Comparison of ENCODE assay signal across 29 cellular contexts in genomic region chr5:96778409-96778808, GRCh38. TPM values are rescaled to one million over a fixed set of nuclear protein-coding genes. Genes with fewer than 3 reads are reported as not detected.
DNase-seq lines count a peak whose midpoint lies in the region; ATAC-seq and TF ChIP-seq lines count a peak whose summit lies in the region.
"Had no signal": no experiment of that assay in that cellular context is flagged by ENCODE, and none has a peak within 500 bp of the region (broad histone marks: within the 10 kb centered on the region; RNA-seq: fewer than 3 reads in every experiment).

No MANE protein-coding gene starts in this region.

- no peak for DNase-seq in activated naive CD4-positive, alpha-beta T cell treated with anti-CD3 and anti-CD28 coated beads, Interleukin-2, amount 50 U/mL, for 72 hours (ENCODE audit: low spot score in 2 of 2)
- DNase-seq in activated naive CD8-positive, alpha-beta T cell treated with anti-CD3 and anti-CD28 coated beads for 36 hours = no peak
- DNase-seq in memory B cell (ENCODE audit: low spot score in 2 of 2) = no peak
- DNase-seq in upper lobe of right lung = no peak
- DNase-seq in DMS53 (lab: John Stamatoyannopoulos, UW) = no peak
- no peak for DNase-seq in NCI-H2196 (lab: John Stamatoyannopoulos, UW; ENCODE audit: unreplicated experiment)
- DNase-seq: activated CD4-positive, alpha-beta memory T cell treated with anti-CD3 and anti-CD28 coated beads for 36 hours; activated naive CD4-positive, alpha-beta T cell treated with Interleukin-2 at 50 U/mL for 16 hours; activated T-cell treated with anti-CD3 and anti-CD28 coated beads, Interleukin-2, amount 50 U/mL, for 1 hour; DMS153; effector CD8-positive, alpha-beta T cell; erythroblast; GDM1; H9; IMR-90; kidney; NCI-H1417; NCI-H2107; NCI-H524; nucleus accumbens; retina; stimulated activated CD4-positive, alpha-beta T cell treated with anti-CD3 and anti-CD28 coated beads, Interleukin-12 subunit alpha, Interleukin-12 subunit beta, amount 100 ng/mL, for 4 hours; stimulated activated CD4-positive, alpha-beta T cell treated with anti-CD3 and anti-CD28 coated beads, Interleukin-4, amount 100 ng/mL, for 4 hours; stimulated activated naive CD8-positive, alpha-beta T cell treated with anti-CD3 and anti-CD28 coated beads, Interleukin-15, amount 100 ng/mL, for 72 hours; T-helper 2 cell; trophoblast cell had no signal

- no peaks in the 10 kb centered on the region for H3K9me3 Mint-ChIP-seq in activated naive CD4-positive, alpha-beta T cell treated with anti-CD3 and anti-CD28 coated beads, Interleukin-2, amount 50 U/mL, for 24 hours
- no peaks in the 10 kb centered on the region for H3K9me3 Mint-ChIP-seq in activated naive CD4-positive, alpha-beta T cell treated with anti-CD3 and anti-CD28 coated beads, Interleukin-2, amount 50 U/mL, for 72 hours
- no peaks in the 10 kb centered on the region for H3K9me3 Mint-ChIP-seq in activated naive CD8-positive, alpha-beta T cell treated with anti-CD3 and anti-CD28 coated beads for 36 hours
- H3K9me3 Mint-ChIP-seq in memory B cell = no peaks in the 10 kb centered on the region
- H3K9me3 Mint-ChIP-seq: activated CD4-positive, alpha-beta memory T cell treated with anti-CD3 and anti-CD28 coated beads for 36 hours; H9; stimulated activated naive CD8-positive, alpha-beta T cell treated with anti-CD3 and anti-CD28 coated beads, Interleukin-15, amount 100 ng/mL, for 72 hours had no signal

- peaks cover 27% of the 10 kb centered on the region for H3K36me3 Mint-ChIP-seq in activated naive CD4-positive, alpha-beta T cell treated with anti-CD3 and anti-CD28 coated beads, Interleukin-2, amount 50 U/mL, for 24 hours
- H3K36me3 Mint-ChIP-seq in activated naive CD4-positive, alpha-beta T cell treated with anti-CD3 and anti-CD28 coated beads, Interleukin-2, amount 50 U/mL, for 72 hours = peaks cover 19 to 34% of the 10 kb centered on the region in 2 donors
- H3K36me3 Mint-ChIP-seq in activated naive CD8-positive, alpha-beta T cell treated with anti-CD3 and anti-CD28 coated beads for 36 hours = peaks cover 35% of the 10 kb centered on the region
- H3K36me3 Mint-ChIP-seq in memory B cell = peaks cover 34% of the 10 kb centered on the region

- TF ChIP-seq CTCF in upper lobe of right lung (IDR thresholded peaks at IDR 0.05) = no peak

- H3K4me1 Mint-ChIP-seq in activated naive CD4-positive, alpha-beta T cell treated with anti-CD3 and anti-CD28 coated beads, Interleukin-2, amount 50 U/mL, for 24 hours = peaks cover 10% of the 10 kb centered on the region
- H3K4me1 Mint-ChIP-seq in activated naive CD8-positive, alpha-beta T cell treated with anti-CD3 and anti-CD28 coated beads for 36 hours = peaks cover 6% of the 10 kb centered on the region
- H3K4me1 Mint-ChIP-seq in memory B cell = no peaks in the 10 kb centered on the region
- H3K4me1 Mint-ChIP-seq: H9 had no signal

- ATAC-seq in activated naive CD4-positive, alpha-beta T cell treated with anti-CD3 and anti-CD28 coated beads, Interleukin-2, amount 50 U/mL, for 72 hours = no peak
- no peak for ATAC-seq in memory B cell (ENCODE audit: low read depth)
- peak; percentile 20 for ATAC-seq in upper lobe of right lung
- ATAC-seq in esophagus mucosa = no peak
- ATAC-seq: stimulated activated naive CD8-positive, alpha-beta T cell treated with anti-CD3 and anti-CD28 coated beads, Interleukin-15, amount 100 ng/mL, for 72 hours had no signal

- H3K4me3 Mint-ChIP-seq in activated naive CD4-positive, alpha-beta T cell treated with anti-CD3 and anti-CD28 coated beads, Interleukin-2, amount 50 U/mL, for 24 hours = no peak overlapping the region
- no peak overlapping the region for H3K4me3 Mint-ChIP-seq in activated naive CD8-positive, alpha-beta T cell treated with anti-CD3 and anti-CD28 coated beads for 36 hours
- no peak overlapping the region for H3K4me3 Mint-ChIP-seq in memory B cell
- H3K4me3 Mint-ChIP-seq: activated CD4-positive, alpha-beta memory T cell treated with anti-CD3 and anti-CD28 coated beads for 36 hours; H9; stimulated activated naive CD8-positive, alpha-beta T cell treated with anti-CD3 and anti-CD28 coated beads, Interleukin-15, amount 100 ng/mL, for 72 hours had no signal

- no peaks in the 10 kb centered on the region for H3K4me1 ChIP-seq in upper lobe of right lung
- H3K4me1 ChIP-seq: BLaER1 had no signal

- no peaks in the 10 kb centered on the region for H3K9me3 ChIP-seq in upper lobe of right lung
- H3K9me3 ChIP-seq: BLaER1 had no signal

- peak overlapping the region; percentile 74 for H3K27ac Mint-ChIP-seq in activated naive CD4-positive, alpha-beta T cell treated with anti-CD3 and anti-CD28 coated beads, Interleukin-2, amount 50 U/mL, for 24 hours
- peak overlapping the region in 1 of 2 donors; percentile 24 for H3K27ac Mint-ChIP-seq in activated naive CD4-positive, alpha-beta T cell treated with anti-CD3 and anti-CD28 coated beads, Interleukin-2, amount 50 U/mL, for 72 hours
- H3K27ac Mint-ChIP-seq in activated naive CD8-positive, alpha-beta T cell treated with anti-CD3 and anti-CD28 coated beads for 36 hours = peak overlapping the region; percentile 42
- H3K27ac Mint-ChIP-seq in memory B cell = peak overlapping the region; percentile 2
- H3K27ac Mint-ChIP-seq: activated CD4-positive, alpha-beta memory T cell treated with anti-CD3 and anti-CD28 coated beads for 36 hours had no signal

- intact Hi-C loops in upper lobe of right lung (cut with DNase I) = no loop called here

- no peaks in the 10 kb centered on the region for H3K27me3 ChIP-seq in upper lobe of right lung
- H3K27me3 ChIP-seq: BLaER1 had no signal

- H3K27me3 Mint-ChIP-seq in activated naive CD4-positive, alpha-beta T cell treated with anti-CD3 and anti-CD28 coated beads, Interleukin-2, amount 50 U/mL, for 24 hours = no peaks in the 10 kb centered on the region
- H3K27me3 Mint-ChIP-seq in activated naive CD8-positive, alpha-beta T cell treated with anti-CD3 and anti-CD28 coated beads for 36 hours = no peaks in the 10 kb centered on the region
- no peaks in the 10 kb centered on the region for H3K27me3 Mint-ChIP-seq in memory B cell
- H3K27me3 Mint-ChIP-seq: activated CD4-positive, alpha-beta memory T cell treated with anti-CD3 and anti-CD28 coated beads for 36 hours; stimulated activated naive CD8-positive, alpha-beta T cell treated with anti-CD3 and anti-CD28 coated beads, Interleukin-15, amount 100 ng/mL, for 72 hours had no signal

- H3K27ac ChIP-seq in upper lobe of right lung = no peak overlapping the region
- H3K27ac ChIP-seq: BLaER1 had no signal

- no peak overlapping the region for H3K4me3 ChIP-seq in upper lobe of right lung
- H3K4me3 ChIP-seq: BLaER1 had no signal

- H3K36me3 ChIP-seq in upper lobe of right lung = peaks cover 100% of the 10 kb centered on the region

RNA-seq across cellular contexts. Expression of gene ERAP1, which starts 29.3 kb away (rescaled TPM):
- total RNA-seq in activated naive CD4-positive, alpha-beta T cell treated with anti-CD3 and anti-CD28 coated beads, Interleukin-2, amount 50 U/mL, for 72 hours = 10 to 100 TPM; 80.8 to 98.1 TPM
- total RNA-seq in activated naive CD8-positive, alpha-beta T cell treated with anti-CD3 and anti-CD28 coated beads for 36 hours = 100 to 1,000 TPM in 1 of 2 experiments, 10 to 100 TPM in 1; 92.1 to 101 TPM
- total RNA-seq in upper lobe of right lung (61.3 TPM), esophagus mucosa (20.7 TPM)
